Comparison of ENCODE assay signal across 9 cellular contexts in genomic region chr5:77211691-77212047, GRCh38. TPM values are rescaled to one million over a fixed set of nuclear protein-coding genes. Genes with fewer than 3 reads are reported as not detected.
A peak's percentile ranks its signal among the peaks of the same experiment; 100 is the strongest.
DNase-seq lines count a peak whose midpoint lies in the region; ATAC-seq lines count a peak whose summit lies in the region.
"Had no signal": no experiment of that assay in that cellular context is flagged by ENCODE, and none has a peak within 500 bp of the region (broad histone marks: within the 10 kb centered on the region; RNA-seq: fewer than 3 reads in every experiment).

No MANE protein-coding gene starts in this region.

- peaks cover 10% of the 10 kb centered on the region for H3K4me1 Mint-ChIP-seq in activated CD4-positive, alpha-beta T cell treated with anti-CD3 and anti-CD28 coated beads for 36 hours
- H3K4me1 Mint-ChIP-seq in activated naive CD8-positive, alpha-beta T cell treated with anti-CD3 and anti-CD28 coated beads, Interleukin-2, amount 10 ng/mL, durations not matched to agents 7 days and 5 days = peaks cover 10% of the 10 kb centered on the region
- H3K4me1 Mint-ChIP-seq in immature natural killer cell = peaks cover 12 to 16% of the 10 kb centered on the region in 2 donors

- no peaks in the 10 kb centered on the region for H3K36me3 Mint-ChIP-seq in activated CD4-positive, alpha-beta T cell treated with anti-CD3 and anti-CD28 coated beads for 36 hours (ENCODE audit: low read depth)
- no peaks in the 10 kb centered on the region for H3K36me3 Mint-ChIP-seq in activated naive CD8-positive, alpha-beta T cell treated with anti-CD3 and anti-CD28 coated beads, Interleukin-2, amount 10 ng/mL, durations not matched to agents 7 days and 5 days
- no peaks in the 10 kb centered on the region for H3K36me3 Mint-ChIP-seq in immature natural killer cell

- H3K4me1 ChIP-seq in stomach smooth muscle (ENCODE audit: control insufficient read depth, insufficient read depth, low read length) = peaks cover 12% of the 10 kb centered on the region

- peak overlapping the region; percentile 56 for H3K4me3 Mint-ChIP-seq in activated CD4-positive, alpha-beta T cell treated with anti-CD3 and anti-CD28 coated beads for 36 hours
- H3K4me3 Mint-ChIP-seq in activated naive CD8-positive, alpha-beta T cell treated with anti-CD3 and anti-CD28 coated beads, Interleukin-2, amount 10 ng/mL, durations not matched to agents 7 days and 5 days = peak overlapping the region; percentile 78
- peak overlapping the region; percentile 19 to 56 (median 25) for H3K4me3 Mint-ChIP-seq in immature natural killer cell

- no peak overlapping the region for H3K27ac ChIP-seq in stomach smooth muscle (ENCODE audit: low read length)

- no peaks in the 10 kb centered on the region for H3K9me3 Mint-ChIP-seq in activated CD4-positive, alpha-beta T cell treated with anti-CD3 and anti-CD28 coated beads for 36 hours (ENCODE audit: low read depth)
- no peaks in the 10 kb centered on the region for H3K9me3 Mint-ChIP-seq in activated naive CD8-positive, alpha-beta T cell treated with anti-CD3 and anti-CD28 coated beads, Interleukin-2, amount 10 ng/mL, durations not matched to agents 7 days and 5 days
- H3K9me3 Mint-ChIP-seq in immature natural killer cell = no peaks in the 10 kb centered on the region

- peak overlapping the region; percentile 38 to 73 for H3K4me3 ChIP-seq in stomach smooth muscle (ENCODE audit: low read length in 2 of 2)

- H3K9ac ChIP-seq in stomach smooth muscle (ENCODE audit: low read length in 2 of 2) = no peak overlapping the region

- H3K27ac Mint-ChIP-seq in activated CD4-positive, alpha-beta T cell treated with anti-CD3 and anti-CD28 coated beads for 36 hours = no peak overlapping the region
- no peak overlapping the region for H3K27ac Mint-ChIP-seq in activated naive CD8-positive, alpha-beta T cell treated with anti-CD3 and anti-CD28 coated beads, Interleukin-2, amount 10 ng/mL, durations not matched to agents 7 days and 5 days
- peak overlapping the region in 1 of 6 donors; percentile 17 for H3K27ac Mint-ChIP-seq in immature natural killer cell

- no peak for DNase-seq in activated CD4-positive, alpha-beta T cell treated with anti-CD3 and anti-CD28 coated beads for 36 hours
- DNase-seq in activated CD4-positive, alpha-beta T cell treated with anti-CD3 and anti-CD28 coated beads for 4 hours = no peak
- no peak for DNase-seq in activated naive CD8-positive, alpha-beta T cell treated with anti-CD3 and anti-CD28 coated beads, Interleukin-2, amount 10 ng/mL, durations not matched to agents 7 days and 5 days
- DNase-seq in immature natural killer cell (no peak), KBM-7 (no peak)
- DNase-seq: NCI-H774 had no signal

- no peak for ATAC-seq in activated CD4-positive, alpha-beta T cell treated with anti-CD3 and anti-CD28 coated beads for 36 hours
- no peak for ATAC-seq in activated naive CD8-positive, alpha-beta T cell treated with anti-CD3 and anti-CD28 coated beads, Interleukin-2, amount 10 ng/mL, durations not matched to agents 7 days and 5 days (ENCODE audit: low read depth)
- ATAC-seq in GM18861 (IDR thresholded peaks at IDR 0.05; ENCODE audit: unreplicated experiment) = no peak
- no peak for ATAC-seq in HG03432 (IDR thresholded peaks at IDR 0.05; ENCODE audit: unreplicated experiment)

- POLR2A ChIA-PET in activated CD4-positive, alpha-beta T cell treated with anti-CD3 and anti-CD28 coated beads for 36 hours (lab: Charles Lee) = no interaction called here
- POLR2A ChIA-PET in activated naive CD8-positive, alpha-beta T cell treated with anti-CD3 and anti-CD28 coated beads, Interleukin-2, amount 10 ng/mL, durations not matched to agents 7 days and 5 days (lab: Charles Lee) = no interaction called here

- no peaks in the 10 kb centered on the region for H3K9me3 ChIP-seq in stomach smooth muscle (ENCODE audit: control insufficient read depth in 2 of 2, low read length in 2 of 2)

- peaks cover 11 to 25% of the 10 kb centered on the region in 2 donors for H3K27me3 ChIP-seq in stomach smooth muscle (ENCODE audit: control insufficient read depth in 1 of 2, insufficient read depth in 2 of 2, low read length in 2 of 2)

- intact Hi-C loops in activated CD4-positive, alpha-beta T cell treated with anti-CD3 and anti-CD28 coated beads for 36 hours (cut with DNase I, micrococcal nuclease) = loop anchor here (2.0 to 10.0 kb wide), 2 partner anchors 281 to 283 kb away; partner anchors contain the start of gene WDR41 (in 2 of the 2)

- CTCF ChIA-PET in activated CD4-positive, alpha-beta T cell treated with anti-CD3 and anti-CD28 coated beads for 36 hours (lab: Charles Lee) = no interaction called here

- peaks cover 57% of the 10 kb centered on the region for H3K27me3 Mint-ChIP-seq in activated CD4-positive, alpha-beta T cell treated with anti-CD3 and anti-CD28 coated beads for 36 hours
- peaks cover 76% of the 10 kb centered on the region for H3K27me3 Mint-ChIP-seq in activated naive CD8-positive, alpha-beta T cell treated with anti-CD3 and anti-CD28 coated beads, Interleukin-2, amount 10 ng/mL, durations not matched to agents 7 days and 5 days
- peaks cover 12 to 35% (median 15%) of the 10 kb centered on the region in 3 donors for H3K27me3 Mint-ChIP-seq in immature natural killer cell (ENCODE audit: low read depth in 3 of 3)

- H3K36me3 ChIP-seq in stomach smooth muscle (ENCODE audit: control insufficient read depth in 2 of 2, insufficient read depth in 2 of 2, low read length in 2 of 2) = no peaks in the 10 kb centered on the region

- in situ Hi-C loops in KBM-7 (cut with MboI; ENCODE audit: low pct_unique_long_range_greater_than_20kb, low sequenced_read_pairs) = no loop called here

RNA-seq across cellular contexts. Expression of gene PDE8B, which starts 1.2 kb away (rescaled TPM):
- total RNA-seq in activated CD4-positive, alpha-beta T cell treated with anti-CD3 and anti-CD28 coated beads for 36 hours = not detected
- under 1 TPM; 0.19 to 0.23 TPM for total RNA-seq in activated naive CD8-positive, alpha-beta T cell treated with anti-CD3 and anti-CD28 coated beads, Interleukin-2, amount 10 ng/mL, durations not matched to agents 7 days and 5 days
- polyA plus RNA-seq in immature natural killer cell = under 1 TPM in 1 of 3 donors, not detected in 2; 0.30 TPM

Comparison
In these comparisons a context has a peak if more than half of its experiments do, and no peak if none do; other contexts are left out.
1. H3K4me3 Mint-ChIP-seq: peak in every context shown above with its lines; median percentile 78 in activated naive CD8-positive, alpha-beta T cell treated with anti-CD3 and anti-CD28 coated beads, Interleukin-2, amount 10 ng/mL, durations not matched to agents 7 days and 5 days; 56 in activated CD4-positive, alpha-beta T cell treated with anti-CD3 and anti-CD28 coated beads for 36 hours; 25 in immature natural killer cell.